ENCODE assay signal across 33 cellular contexts in genomic region chr4:139092271-139092670, GRCh38.
DNase-seq lines count a peak whose midpoint lies in the region; ATAC-seq and TF ChIP-seq lines count a peak whose summit lies in the region.
"Had no signal": no experiment of that assay in that cellular context is flagged by ENCODE, and none has a peak within 500 bp of the region (broad histone marks: within the 10 kb centered on the region; RNA-seq: fewer than 3 reads in every experiment).

No MANE protein-coding gene starts in this region.

- H3K4me2 ChIP-seq in trophoblast cell (ENCODE audit: low read length) (no peak overlapping the region), hepatocyte (no peak overlapping the region)
- H3K4me2 ChIP-seq: A549; BLaER1; BLaER1 treated with 17β-estradiol and CSF1 and Interleukin-3, amounts not matched to agents 10 nM and 100 nM had no signal

- ATAC-seq in Right ventricle myocardium inferior (no peak), Right ventricle myocardium superior (ENCODE audit: poor library complexity) (no peak)
- ATAC-seq: A549; CD8-positive, alpha-beta T cell had no signal

- H3K9me3 ChIP-seq in HEK293 (ENCODE audit: control insufficient read depth, insufficient read depth, low read depth, low read length) (no peaks in the 10 kb centered on the region), trophoblast cell (ENCODE audit: insufficient read depth, low read depth, low read length) (no peaks in the 10 kb centered on the region), hepatocyte (ENCODE audit: low read depth) (no peaks in the 10 kb centered on the region)
- H3K9me3 ChIP-seq: A549; BE2C; BLaER1; BLaER1 treated with 17β-estradiol and CSF1 and Interleukin-3, amounts not matched to agents 10 nM and 100 nM; Caco-2 had no signal

- no peak overlapping the region for H3K9ac ChIP-seq in trophoblast cell (ENCODE audit: low read length)
- H3K9ac ChIP-seq: BLaER1; BLaER1 treated with 17β-estradiol and CSF1 and Interleukin-3, amounts not matched to agents 10 nM and 100 nM had no signal

- H3K27ac ChIP-seq in HEK293 (ENCODE audit: extremely low read depth, low read depth, low read length): no peak overlapping the region
- no peak overlapping the region for H3K27ac ChIP-seq in trophoblast cell (ENCODE audit: low read depth, low read length)
- no peak overlapping the region for H3K27ac ChIP-seq in hepatocyte
- H3K27ac ChIP-seq: 22Rv1; A549; BLaER1; BLaER1 treated with 17β-estradiol and CSF1 and Interleukin-3, amounts not matched to agents 10 nM and 100 nM; C4-2B had no signal

- H4K91ac ChIP-seq in trophoblast cell (ENCODE audit: low read depth, low read length): no peak overlapping the region

- no peaks in the 10 kb centered on the region for H3K36me3 Mint-ChIP-seq in endothelial cell (ENCODE audit: low read depth, unreplicated experiment)
- H3K36me3 Mint-ChIP-seq: CD4-positive, alpha-beta memory T cell; CD4-positive, CD25-positive, alpha-beta regulatory T cell; CD8-positive, alpha-beta memory T cell; CD8-positive, alpha-beta T cell had no signal

- intact Hi-C loops in Right ventricle myocardium inferior (cut with DNase I) (no loop called here), Right ventricle myocardium superior (cut with DNase I) (no loop called here)

- no peaks in the 10 kb centered on the region; a peak in 1 of 3 replicates for H3K36me3 ChIP-seq in HEK293 (ENCODE audit: control insufficient read depth in 2 of 2, insufficient read depth in 1 of 2, low read length in 2 of 2)
- peaks cover 0 to 9% of the 10 kb centered on the region in 2 experiments for H3K36me3 ChIP-seq in trophoblast cell (ENCODE audit: control insufficient read depth in 1 of 2, insufficient read depth in 2 of 2, low read length in 2 of 2)
- H3K36me3 ChIP-seq in hepatocyte (replicated peaks; ENCODE audit: insufficient read depth, low read depth): no peaks in the 10 kb centered on the region
- H3K36me3 ChIP-seq: BE2C, BLaER1 had no signal

- H4K20me1 ChIP-seq in hepatocyte (ENCODE audit: insufficient read depth, poor library complexity, severe bottlenecking): no peaks in the 10 kb centered on the region
- H4K20me1 ChIP-seq: BLaER1 had no signal

- H3K4me1 Mint-ChIP-seq in endothelial cell (ENCODE audit: unreplicated experiment): no peaks in the 10 kb centered on the region
- H3K4me1 Mint-ChIP-seq: B cell; CD4-positive, alpha-beta memory T cell had no signal

- no peak overlapping the region for H3K4me3 Mint-ChIP-seq in endothelial cell (ENCODE audit: unreplicated experiment)
- H3K4me3 Mint-ChIP-seq: B cell; CD14-positive monocyte; CD4-positive, alpha-beta memory T cell; CD4-positive, alpha-beta T cell; CD4-positive, CD25-positive, alpha-beta regulatory T cell; CD8-positive, alpha-beta memory T cell; CD8-positive, alpha-beta T cell had no signal

- H4K12ac ChIP-seq in trophoblast cell (ENCODE audit: low read depth, low read length): no peak overlapping the region

- TF ChIP-seq CTCF in HEK293 (tag by site-specific recombination; IDR thresholded peaks at IDR 0.05): no peak
- TF ChIP-seq CTCF in endothelial cell (IDR thresholded peaks at IDR 0.05; ENCODE audit: unreplicated experiment): no peak
- TF ChIP-seq CTCF in hepatocyte (IDR thresholded peaks at IDR 0.05; ENCODE audit: poor library complexity): no peak

- H2BK12ac ChIP-seq in trophoblast cell (ENCODE audit: low read length): no peak overlapping the region

- H3K79me1 ChIP-seq in trophoblast cell (ENCODE audit: low read length): no peaks in the 10 kb centered on the region

- H2BK120ac ChIP-seq in trophoblast cell (ENCODE audit: insufficient read depth, low read length, poor library complexity): no peak overlapping the region

- H2BK5ac ChIP-seq in trophoblast cell (ENCODE audit: low read depth, low read length, poor library complexity): no peak overlapping the region

- no peak overlapping the region for H3K14ac ChIP-seq in trophoblast cell (ENCODE audit: low read length)

- peak overlapping the region; percentile 4 for H3K4ac ChIP-seq in trophoblast cell (ENCODE audit: low read depth, low read length)

- H3K23ac ChIP-seq in trophoblast cell (ENCODE audit: low read length): no peak overlapping the region

- DNase-seq in Right ventricle myocardium inferior (ENCODE audit: missing footprints) (peak; percentile 59), Right ventricle myocardium superior (no peak), trophoblast cell (no peak), endothelial cell (ENCODE audit: low spot score) (no peak), hepatocyte (ENCODE audit: low spot score) (no peak)
- DNase-seq: 8988T; ACHN; AML-193; BE2C; C1 segment of cervical spinal cord; Caco-2; Calu3; CD4-positive, alpha-beta memory T cell; CD4-positive, alpha-beta T cell; CD4-positive, CD25-positive, alpha-beta regulatory T cell; CD8-positive, alpha-beta memory T cell; CD8-positive, alpha-beta T cell; COR-L47; DMS 273 treated with DMSO at 0.1 percent for 48 hours; DMS153; DMS53; DMS79; DMS79 treated with DMSO at 0.1 percent for 48 hours; DND-41; EL had no signal

- no peaks in the 10 kb centered on the region for H3K4me1 ChIP-seq in HEK293 (ENCODE audit: control insufficient read depth, insufficient read depth, low read length)
- no peaks in the 10 kb centered on the region for H3K4me1 ChIP-seq in trophoblast cell (ENCODE audit: control insufficient read depth in 1 of 2, insufficient read depth in 2 of 2, low read length in 2 of 2)
- no peaks in the 10 kb centered on the region for H3K4me1 ChIP-seq in hepatocyte (ENCODE audit: insufficient read depth)
- H3K4me1 ChIP-seq: A549, BE2C, Caco-2 had no signal

- H3K27me3 ChIP-seq in trophoblast cell (ENCODE audit: insufficient read depth, low read length) (no peaks in the 10 kb centered on the region), hepatocyte (no peaks in the 10 kb centered on the region)
- H3K27me3 ChIP-seq: BE2C; BLaER1; BLaER1 treated with 17β-estradiol and CSF1 and Interleukin-3, amounts not matched to agents 10 nM and 100 nM had no signal

- H3K27ac Mint-ChIP-seq in endothelial cell (ENCODE audit: unreplicated experiment): no peak overlapping the region
- H3K27ac Mint-ChIP-seq: B cell; CD4-positive, alpha-beta T cell; CD4-positive, CD25-positive, alpha-beta regulatory T cell; CD8-positive, alpha-beta memory T cell; CD8-positive, alpha-beta T cell had no signal

- CTCF ChIA-PET in HEK293 (lab: Yijun Ruan, JAX): no interaction called here

- H3K4me3 ChIP-seq in HEK293 (ENCODE audit: low read depth, low read length) (no peak overlapping the region), trophoblast cell (ENCODE audit: low read depth, low read length) (no peak overlapping the region), hepatocyte (no peak overlapping the region)
- H3K4me3 ChIP-seq: A549; BLaER1; BLaER1 treated with 17β-estradiol and CSF1 and Interleukin-3, amounts not matched to agents 10 nM and 100 nM had no signal

- no peak overlapping the region for H4K8ac ChIP-seq in trophoblast cell (ENCODE audit: low read depth, low read length)

- WGBS in trophoblast cell (ENCODE audit: extremely low coverage, insufficient coverage, insufficient read length): no CpG with 5 or more reads among the region's 12 CpGs
- 89% methylated on average over 12 of the region's 12 CpGs for WGBS in hepatocyte (ENCODE audit: low lambda C conversion rate, missing lambda C conversion rate)

- H3K9me3 Mint-ChIP-seq in endothelial cell (ENCODE audit: unreplicated experiment): no peaks in the 10 kb centered on the region
- H3K9me3 Mint-ChIP-seq: CD14-positive monocyte; CD4-positive, alpha-beta memory T cell; CD4-positive, alpha-beta T cell; CD4-positive, CD25-positive, alpha-beta regulatory T cell; CD8-positive, alpha-beta memory T cell; CD8-positive, alpha-beta T cell had no signal

- H3K79me2 ChIP-seq in trophoblast cell (ENCODE audit: control insufficient read depth, insufficient read depth, low read length, poor library complexity) (no peaks in the 10 kb centered on the region), hepatocyte (no peaks in the 10 kb centered on the region)

- no peak overlapping the region for H3K18ac ChIP-seq in trophoblast cell (ENCODE audit: low read length)

- H2AFZ ChIP-seq in trophoblast cell (ENCODE audit: insufficient read depth, low read length, poor library complexity) (no peak overlapping the region), hepatocyte (no peak overlapping the region)

- no peak overlapping the region for H2AK5ac ChIP-seq in trophoblast cell (ENCODE audit: low read length)

- POLR2A ChIA-PET in HEK293 (lab: Yijun Ruan, JAX): no interaction called here

- no peaks in the 10 kb centered on the region for H3K27me3 Mint-ChIP-seq in endothelial cell (ENCODE audit: unreplicated experiment)
- H3K27me3 Mint-ChIP-seq: B cell; CD4-positive, alpha-beta memory T cell; CD4-positive, alpha-beta T cell had no signal

- no peaks in the 10 kb centered on the region for H3K9me2 ChIP-seq in hepatocyte (replicated peaks; ENCODE audit: insufficient read depth)

TF ChIP-seq in HEK293, 187 proteins besides CTCF, POLR2A, EP300 and RAD21:
- TF ChIP-seq ZBTB1 (tag by site-specific recombination; IDR thresholded peaks at IDR 0.05): no peak
- peak; percentile 66 for TF ChIP-seq ZNF600 (tag by site-specific recombination; IDR thresholded peaks at IDR 0.05)
TF ChIP-seq in HEK293: peak in this region for 1.
